9 cellular contexts compared by ENCODE assay signal in genomic region chr9:130426883-130427282, GRCh38. TPM values are rescaled to one million over a fixed set of nuclear protein-coding genes. Genes with fewer than 3 reads are reported as not detected.
DNase-seq lines count a peak whose midpoint lies in the region; ATAC-seq and TF ChIP-seq lines count a peak whose summit lies in the region.
"Had no signal": no experiment of that assay in that cellular context is flagged by ENCODE, and none has a peak within 500 bp of the region (broad histone marks: within the 10 kb centered on the region; RNA-seq: fewer than 3 reads in every experiment).

No MANE protein-coding gene starts in this region.

- ATAC-seq in GM19397 (IDR thresholded peaks at IDR 0.05; ENCODE audit: unreplicated experiment) = no peak
- ATAC-seq: Panc1 had no signal

- H3K27ac ChIP-seq in epithelial cell of prostate = no peak overlapping the region
- H3K27ac ChIP-seq in osteoblast (ENCODE audit: low read depth, low read length) = no peak overlapping the region
- no peak overlapping the region for H3K27ac ChIP-seq in Karpas-422 (ENCODE audit: low read length)

- TF ChIP-seq CTCF in osteoblast (IDR thresholded peaks at IDR 0.05; ENCODE audit: extremely low read depth, low read depth, low read length) = no peak

- H3K9me3 ChIP-seq in osteoblast (ENCODE audit: low read depth, low read length) (no peaks in the 10 kb centered on the region), Karpas-422 (ENCODE audit: low read length) (no peaks in the 10 kb centered on the region)

- H3K27me3 ChIP-seq in osteoblast (ENCODE audit: insufficient read depth, low read length) (no peaks in the 10 kb centered on the region), Karpas-422 (ENCODE audit: low read length) (no peaks in the 10 kb centered on the region)

- no peaks in the 10 kb centered on the region for H3K9me2 ChIP-seq in Karpas-422 (replicated peaks; ENCODE audit: insufficient read depth, low read length)

- H3K36me3 ChIP-seq in osteoblast (ENCODE audit: insufficient read depth, low read length) (no peaks in the 10 kb centered on the region), Karpas-422 (ENCODE audit: insufficient read depth, low read length) (no peaks in the 10 kb centered on the region)

- H3K79me2 ChIP-seq in osteoblast (ENCODE audit: insufficient read depth, low read length) = no peaks in the 10 kb centered on the region
- H3K79me2 ChIP-seq in Karpas-422 (ENCODE audit: low read length) = no peaks in the 10 kb centered on the region

- no peak overlapping the region for H3K9ac ChIP-seq in Karpas-422 (ENCODE audit: low read length)

- DNase-seq in ELR (ENCODE audit: low read depth) = peak; percentile 93
- DNase-seq in NCI-H226 = peak; percentile 74
- peak; percentile 88 for DNase-seq in epithelial cell of prostate (ENCODE audit: low read depth, low spot score)
- DNase-seq in osteoblast (ENCODE audit: insufficient read length, low spot score, missing footprints) = peak; percentile 100
- no peak for DNase-seq in HuH-7 (ENCODE audit: low spot score)
- no peak for DNase-seq in Ammon's horn (ENCODE audit: low spot score)
- DNase-seq in Karpas-422 = no peak

- H3K4me3 ChIP-seq in osteoblast (ENCODE audit: insufficient read depth, low read length) = no peak overlapping the region
- H3K4me3 ChIP-seq in Karpas-422 (ENCODE audit: low read length) = no peak overlapping the region

- H3K4me2 ChIP-seq in osteoblast (ENCODE audit: insufficient read depth, low read length) (peak overlapping the region; percentile 44), Karpas-422 (ENCODE audit: low read depth, low read length, poor library complexity, severe bottlenecking) (no peak overlapping the region)

- H4K20me1 ChIP-seq in osteoblast (ENCODE audit: insufficient read depth, low read length) (no peaks in the 10 kb centered on the region), Karpas-422 (ENCODE audit: insufficient read depth, low read depth, low read length) (no peaks in the 10 kb centered on the region)

- H3K4me1 ChIP-seq in osteoblast (ENCODE audit: insufficient read depth, low read length) (peaks cover 17% of the 10 kb centered on the region), Karpas-422 (ENCODE audit: low read length) (no peaks in the 10 kb centered on the region)

- H2AFZ ChIP-seq in osteoblast (ENCODE audit: low read length) (no peak overlapping the region), Karpas-422 (ENCODE audit: low read length) (no peak overlapping the region)

RNA-seq across cellular contexts. Expression of gene ASS1, which starts 17.9 kb away (rescaled TPM):
- 134 and 195 TPM in 2 replicates for total RNA-seq in osteoblast
- total RNA-seq in Karpas-422 (2014; rRNA removed; shearing (Covaris generic); ENCODE audit: low replicate concordance) = not detected in 2 replicates

Comparison
In these comparisons a context has a peak if more than half of its experiments do, and no peak if none do; other contexts are left out.
1. DNase-seq: peak in ELR (single experiment), NCI-H226 (single experiment), epithelial cell of prostate (single experiment) and osteoblast (single experiment); none in HuH-7 (single experiment), Ammon's horn (single experiment) and Karpas-422 (single experiment).
2. RNA of gene ASS1, which starts 17.9 kb away (total RNA-seq): 134 to 195 TPM in osteoblast; not detected in Karpas-422; every median in the first group is over 100 times any median in the second.